In genomic region chr6:30722280-30723112, GRCh38 we compare ENCODE assay signal across 8 cellular contexts. TPM values are rescaled to one million over a fixed set of nuclear protein-coding genes. Genes with fewer than 3 reads are reported as not detected.
DNase-seq lines count a peak whose midpoint lies in the region; ATAC-seq and TF ChIP-seq lines count a peak whose summit lies in the region.

No MANE protein-coding gene starts in this region.

- peak overlapping the region; percentile 99 for H3K4me3 Mint-ChIP-seq in neural crest cell

- H3K4me1 Mint-ChIP-seq in neural crest cell = peaks cover 60% of the 10 kb centered on the region

- H3K9me2 ChIP-seq in Karpas-422 (replicated peaks; ENCODE audit: insufficient read depth, low read length) = no peaks in the 10 kb centered on the region

- peak; percentile 50 for DNase-seq in DMS79 (lab: John Stamatoyannopoulos, UW)
- peak; percentile 90 for DNase-seq in Karpas-422
- DNase-seq in RWPE2 (ENCODE audit: low spot score) = no peak
- peak; percentile 86 for DNase-seq in activated gamma-delta T cell treated with Interleukin-2 at 50 U/mL for 16 hours
- peak in 1 of 2 donors; percentile 90 for DNase-seq in foreskin fibroblast
- peak; percentile 85 for DNase-seq in neural crest cell (ENCODE audit: low read depth, low spot score)
- peak in 44 of 49 donors; percentile 20 to 86 (median 66) for DNase-seq in substantia nigra (lab: John Stamatoyannopoulos, UW)

- peak overlapping the region; percentile 92 for H3K27ac Mint-ChIP-seq in neural crest cell (ENCODE audit: unreplicated experiment)

- peaks cover 4% of the 10 kb centered on the region for H3K9me3 Mint-ChIP-seq in neural crest cell

- H3K27me3 Mint-ChIP-seq in neural crest cell (ENCODE audit: low read depth) = peaks cover 61% of the 10 kb centered on the region

- H3K27ac ChIP-seq in Karpas-422 (ENCODE audit: low read length) (peak overlapping the region; percentile 99), RWPE2 (ENCODE audit: poor library complexity, severe bottlenecking) (peak overlapping the region; percentile 96), substantia nigra (ENCODE audit: low read depth, low read length, poor library complexity, severe bottlenecking) (peak overlapping the region; percentile 26)

- peaks cover 27% of the 10 kb centered on the region for H4K20me1 ChIP-seq in Karpas-422 (ENCODE audit: insufficient read depth, low read depth, low read length)

- H2AFZ ChIP-seq in Karpas-422 (ENCODE audit: low read length) = no peak overlapping the region

- peaks cover 57% of the 10 kb centered on the region for H3K36me3 Mint-ChIP-seq in neural crest cell (ENCODE audit: low read depth)

- H3K27me3 ChIP-seq in Karpas-422 (ENCODE audit: low read length) (no peaks in the 10 kb centered on the region), RWPE2 (ENCODE audit: insufficient read depth, poor library complexity, severe bottlenecking) (no peaks in the 10 kb centered on the region)

- H3K9me3 ChIP-seq in Karpas-422 (ENCODE audit: low read length) (no peaks in the 10 kb centered on the region), RWPE2 (ENCODE audit: severe bottlenecking) (no peaks in the 10 kb centered on the region)

- H3K4me2 ChIP-seq in Karpas-422 (ENCODE audit: low read depth, low read length, poor library complexity, severe bottlenecking) = peak overlapping the region; percentile 93

- H3K4me1 ChIP-seq in Karpas-422 (ENCODE audit: low read length) = peaks cover 33% of the 10 kb centered on the region
- H3K4me1 ChIP-seq in RWPE2 (ENCODE audit: insufficient read depth, poor library complexity, severe bottlenecking) = peaks cover 19% of the 10 kb centered on the region

- peaks cover 47% of the 10 kb centered on the region for H3K79me2 ChIP-seq in Karpas-422 (ENCODE audit: low read length)

- TF ChIP-seq CTCF in RWPE2 (IDR thresholded peaks at IDR 0.05; ENCODE audit: poor library complexity, severe bottlenecking) (peak; percentile 97), foreskin fibroblast (IDR thresholded peaks at IDR 0.05; ENCODE audit: low read depth, low read length) (peak; percentile 92), neural crest cell (conservative IDR thresholded peaks at IDR 0.05) (peak; percentile 98)

- ATAC-seq in RWPE2 (ENCODE audit: low read depth) (no peak), HG03342 (IDR thresholded peaks at IDR 0.05; ENCODE audit: unreplicated experiment) (no peak)

- peaks cover 30% of the 10 kb centered on the region for H3K36me3 ChIP-seq in Karpas-422 (ENCODE audit: insufficient read depth, low read length)
- H3K36me3 ChIP-seq in RWPE2 (ENCODE audit: low read depth) = peaks cover 60% of the 10 kb centered on the region

- H3K9ac ChIP-seq in Karpas-422 (ENCODE audit: low read length) = peak overlapping the region; percentile 96

- H3K4me3 ChIP-seq in Karpas-422 (ENCODE audit: low read length) (peak overlapping the region; percentile 98), RWPE2 (ENCODE audit: severe bottlenecking) (peak overlapping the region; percentile 89), foreskin fibroblast (ENCODE audit: low read depth in 1 of 2, low read length in 2 of 2) (peak overlapping the region; percentile 77 to 79)

RNA-seq across cellular contexts. Expression of gene TUBB, which starts 2.3 kb away (rescaled TPM):
- 403 and 427 TPM in 2 replicates for total RNA-seq in Karpas-422 (2014; rRNA removed; shearing (Covaris generic); ENCODE audit: low replicate concordance)
- 1,986 and 2,086 TPM in 2 replicates for total RNA-seq in neural crest cell

RNA-seq across cellular contexts. Expression of gene MDC1, which starts 5.4 kb away (rescaled TPM):
- total RNA-seq in Karpas-422 (2014; rRNA removed; shearing (Covaris generic); ENCODE audit: low replicate concordance) = 9.4 and 11.0 TPM in 2 replicates
- total RNA-seq in neural crest cell = 104 and 107 TPM in 2 replicates

RNA-seq across cellular contexts. Expression of gene FLOT1, which starts 20.0 kb away (rescaled TPM):
- 58.2 and 103 TPM in 2 replicates for total RNA-seq in Karpas-422 (2014; rRNA removed; shearing (Covaris generic); ENCODE audit: low replicate concordance)
- 100 and 106 TPM in 2 replicates for total RNA-seq in neural crest cell

RNA-seq across cellular contexts. Expression of gene IER3, which starts 21.9 kb away (rescaled TPM):
- total RNA-seq in Karpas-422 (2014; rRNA removed; shearing (Covaris generic); ENCODE audit: low replicate concordance) = 0.19 and 0.54 TPM in 2 replicates
- total RNA-seq in neural crest cell = 4.8 and 6.3 TPM in 2 replicates

RNA-seq across cellular contexts. Expression of gene NRM, which starts 31.7 kb away (rescaled TPM):
- total RNA-seq in Karpas-422 (2014; rRNA removed; shearing (Covaris generic); ENCODE audit: low replicate concordance) = 16.9 and 38.1 TPM in 2 replicates
- total RNA-seq in neural crest cell = 66.5 and 69.2 TPM in 2 replicates

Comparison
In these comparisons a context has a peak if more than half of its experiments do, and no peak if none do; other contexts are left out.
1. H3K27ac ChIP-seq: peak in every context shown above with its lines; median percentile 99 in Karpas-422; 96 in RWPE2; 26 in substantia nigra.